9 cellular contexts compared by ENCODE assay signal in genomic region chr2:187500585-187501359, GRCh38. TPM values are rescaled to one million over a fixed set of nuclear protein-coding genes. Genes with fewer than 3 reads are reported as not detected.
DNase-seq lines count a peak whose midpoint lies in the region; ATAC-seq and TF ChIP-seq lines count a peak whose summit lies in the region.
"Had no signal": no experiment of that assay in that cellular context is flagged by ENCODE, and none has a peak within 500 bp of the region (broad histone marks: within the 10 kb centered on the region; RNA-seq: fewer than 3 reads in every experiment).

No MANE protein-coding gene starts in this region.

- DNase-seq in cardiac muscle cell (ENCODE audit: low read depth in 1 of 2, low spot score in 1 of 2) = peak; percentile 37 to 74
- no peak for DNase-seq in cardiac septum (ENCODE audit: low spot score)
- peak; percentile 43 for DNase-seq in RKO (ENCODE audit: low spot score)
- DNase-seq in fibroblast of villous mesenchyme (ENCODE audit: low read depth) = peak; percentile 60
- no peak for DNase-seq in anterior cingulate cortex (lab: John Stamatoyannopoulos, UW)
- DNase-seq: stimulated activated naive CD4-positive, alpha-beta T cell treated with Interleukin-2 at 50 U/mL for 16 hours had no signal

- TF ChIP-seq CTCF in cardiac muscle cell (IDR thresholded peaks at IDR 0.05; ENCODE audit: low read depth, low read length) (peak; percentile 46), fibroblast of villous mesenchyme (IDR thresholded peaks at IDR 0.05; ENCODE audit: insufficient read depth, low read depth, low read length) (peak; percentile 34)

- no peaks in the 10 kb centered on the region for H3K36me3 ChIP-seq in cardiac muscle cell

- ATAC-seq in GM19397 (IDR thresholded peaks at IDR 0.05; ENCODE audit: unreplicated experiment) (no peak), GM21515 (IDR thresholded peaks at IDR 0.05; ENCODE audit: unreplicated experiment) (no peak), HG03280 (IDR thresholded peaks at IDR 0.05; ENCODE audit: unreplicated experiment) (no peak)

- H3K4me1 ChIP-seq in cardiac muscle cell (ENCODE audit: low read depth) = peaks cover 11% of the 10 kb centered on the region

- H3K27me3 ChIP-seq in cardiac muscle cell = no peaks in the 10 kb centered on the region

- intact Hi-C loops in cardiac septum (cut with DNase I) = loop anchor here (2.0 to 10.0 kb wide), 4 partner anchors 42 to 1014 kb away; no protein-coding TSS in a partner anchor

- no peaks in the 10 kb centered on the region for H3K9me3 ChIP-seq in cardiac muscle cell (ENCODE audit: low read depth)

- H3K27ac ChIP-seq in cardiac muscle cell = no peak overlapping the region

- H3K4me3 ChIP-seq in cardiac muscle cell = no peak overlapping the region
- H3K4me3 ChIP-seq in fibroblast of villous mesenchyme (ENCODE audit: low read depth, low read length) = no peak overlapping the region

RNA-seq across cellular contexts. Expression of gene CALCRL, which starts 52.7 kb away (rescaled TPM):
- total RNA-seq in cardiac muscle cell (3.9 and 5.6 TPM in 2 replicates), cardiac septum (28.1 TPM), fibroblast of villous mesenchyme (1.9 and 2.2 TPM in 2 replicates)
- polyA plus RNA-seq in cardiac muscle cell = 3.6 and 4.7 TPM in 2 replicates

RNA-seq across cellular contexts. Expression of gene TFPI, which starts 53.5 kb away (rescaled TPM):
- 6.6 and 9.3 TPM in 2 replicates for total RNA-seq in cardiac muscle cell
- polyA plus RNA-seq in cardiac muscle cell = 8.8 and 12.6 TPM in 2 replicates
- total RNA-seq in cardiac septum = 22.3 TPM
- total RNA-seq in fibroblast of villous mesenchyme = 110 and 126 TPM in 2 replicates

Comparison
In these comparisons a context has a peak if more than half of its experiments do, and no peak if none do; other contexts are left out.
1. DNase-seq: peak in cardiac muscle cell (2 of 2), RKO (single experiment) and fibroblast of villous mesenchyme (single experiment); none in cardiac septum (single experiment) and anterior cingulate cortex (0 of 58).